In genomic region chr9:34328983-34329832, GRCh38 we compare ENCODE assay signal across 8 cellular contexts. TPM values are rescaled to one million over a fixed set of nuclear protein-coding genes. Genes with fewer than 3 reads are reported as not detected.
DNase-seq lines count a peak whose midpoint lies in the region; ATAC-seq, FAIRE-seq and TF ChIP-seq lines count a peak whose summit lies in the region.

Gene KIF24, minus strand, starts transcription at chr9:34329268. Its CDS starts 17,922 bp downstream, at chr9:34311346.
Gene NUDT2, plus strand, starts transcription at chr9:34329569. Its CDS starts 9,471 bp downstream, at chr9:34339040.

- H3K4me3 ChIP-seq in WI38 (ENCODE audit: low read depth, low read length): peak within 1 kb of the TSS; percentile 98
- peak within 1 kb of the TSS; percentile 87 for H3K4me3 ChIP-seq in bronchial epithelial cell (ENCODE audit: low read depth, low read length)
- peak within 1 kb of the TSS; percentile 54 to 83 (median 80) for H3K4me3 ChIP-seq in skin epidermis

- DNase-seq in AG08395 (ENCODE audit: low spot score): peak; percentile 97
- DNase-seq in NCI-H2227 (lab: John Stamatoyannopoulos, UW; ENCODE audit: unreplicated experiment): peak; percentile 99
- peak; percentile 100 for DNase-seq in bronchial epithelial cell (ENCODE audit: low read depth)
- peak; percentile 95 for DNase-seq in iPS-NIHi11 (ENCODE audit: low spot score)

- H3K27me3 ChIP-seq in bronchial epithelial cell (ENCODE audit: control insufficient read depth, insufficient read depth, low read length): no peaks in the 10 kb centered on the region

- H3K36me3 ChIP-seq in bronchial epithelial cell (ENCODE audit: control insufficient read depth, insufficient read depth, low read length): no peaks in the 10 kb centered on the region

- TF ChIP-seq CTCF in WI38 (IDR thresholded peaks at IDR 0.05; ENCODE audit: low read depth, low read length) (no peak), bronchial epithelial cell (IDR thresholded peaks at IDR 0.05; ENCODE audit: insufficient read depth, low read length, severe bottlenecking) (no peak)

- H3K27ac ChIP-seq in skin epidermis: peak within 1 kb of the TSS; percentile 69 to 94 (median 91)

- ATAC-seq in GM18909 (IDR thresholded peaks at IDR 0.05; ENCODE audit: poor library complexity, unreplicated experiment): peak; percentile 95
- peak; percentile 91 for ATAC-seq in HG03159 (IDR thresholded peaks at IDR 0.05; ENCODE audit: unreplicated experiment)

- peak; percentile 94 for FAIRE-seq in bronchial epithelial cell (lab: Jason Lieb, UNC)

RNA-seq across cellular contexts. Expression of gene KIF24, which starts in this region (rescaled TPM):
- total RNA-seq in bronchial epithelial cell: 0.26 and 0.38 TPM in 2 replicates

RNA-seq across cellular contexts. Expression of gene NUDT2, which starts in this region (rescaled TPM):
- total RNA-seq in bronchial epithelial cell: 50.3 and 56.2 TPM in 2 replicates

Comparison
In these comparisons a context has a peak if more than half of its experiments do, and no peak if none do; other contexts are left out.
1. Peak in every context shown above with its lines: DNase-seq, ATAC-seq, H3K4me3 ChIP-seq and H3K27ac ChIP-seq.